Comparison of ENCODE assay signal across 23 cellular contexts in the genomic region with DNA sequence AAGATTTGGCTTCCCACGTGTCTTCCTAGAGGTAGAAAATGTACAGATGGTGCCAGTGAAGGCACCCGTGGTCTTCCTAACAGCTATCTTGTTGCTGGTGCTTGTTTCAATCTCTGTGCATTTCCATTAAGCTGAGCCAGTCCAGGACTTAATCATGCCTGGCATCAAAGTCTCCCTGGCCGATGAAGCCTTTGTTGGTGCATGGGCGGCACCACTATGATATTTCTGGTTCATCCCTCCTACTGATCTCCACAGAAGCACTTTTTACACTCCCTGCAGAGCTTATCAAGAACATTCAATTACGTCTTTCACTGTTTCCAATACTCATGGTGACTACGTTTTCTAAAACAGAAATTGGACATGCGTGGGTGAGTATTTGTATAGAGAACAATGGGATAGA.
"Had no signal": no experiment of that assay in that cellular context is flagged by ENCODE, and none has a peak within 500 bp of the region (broad histone marks: within the 10 kb centered on the region; RNA-seq: fewer than 3 reads in every experiment).

No MANE protein-coding gene starts in this region.

- H3K4me1 Mint-ChIP-seq: central memory CD8-positive, alpha-beta T cell; immature natural killer cell; natural killer cell; stimulated activated memory B cell treated with anti-CD40 and anti-IgM and Interleukin-4, amounts not matched to agents 10 μg/mL and 1 μg/mL and 100 μg/mL, for 72 hours had no signal

- H3K4me3 Mint-ChIP-seq: central memory CD8-positive, alpha-beta T cell; effector memory CD8-positive, alpha-beta T cell; immature natural killer cell; natural killer cell; stimulated activated memory B cell treated with anti-CD40 and anti-IgM and Interleukin-4, amounts not matched to agents 10 μg/mL and 1 μg/mL and 100 μg/mL, for 72 hours had no signal

- H3K36me3 ChIP-seq: esophagus squamous epithelium, lower lobe of right lung, pancreas, right atrium auricular region, suprapubic skin, tibial artery, upper lobe of left lung had no signal

- H3K4me1 ChIP-seq: esophagus squamous epithelium, lower lobe of right lung, pancreas, right atrium auricular region, suprapubic skin, tibial artery, upper lobe of left lung had no signal

- H3K9me3 ChIP-seq: pancreas, right atrium auricular region, suprapubic skin, tibial artery had no signal

- H3K36me3 Mint-ChIP-seq: stimulated activated memory B cell treated with anti-CD40 and anti-IgM and Interleukin-4, amounts not matched to agents 10 μg/mL and 1 μg/mL and 100 μg/mL, for 72 hours had no signal

- H3K4me3 ChIP-seq: coronary artery, esophagus squamous epithelium, lower lobe of right lung, pancreas, right atrium auricular region, smooth muscle cell, suprapubic skin, tibial artery, upper lobe of left lung had no signal

- DNase-seq: dermis blood vessel endothelial cell; effector memory CD8-positive, alpha-beta T cell; erythroblast; esophagus squamous epithelium; foreskin melanocyte; immature natural killer cell; left ventricle myocardium superior; lower lobe of right lung; natural killer cell; pancreas; stimulated activated CD4-positive, alpha-beta T cell treated with anti-CD3 and anti-CD28 coated beads, Interleukin-12 subunit alpha, Interleukin-12 subunit beta, amount 100 ng/mL, for 4 hours; stimulated activated CD4-positive, alpha-beta T cell treated with anti-CD3 and anti-CD28 coated beads, Interleukin-1b, Interleukin-23, amount 100 ng/mL, for 48 hours; stimulated activated CD4-positive, alpha-beta T cell treated with anti-CD3 and anti-CD28 coated beads, Interleukin-4, amount 100 ng/mL, for 24 hours; stimulated activated naive CD8-positive, alpha-beta T cell treated with anti-CD3 and anti-CD28 coated beads, Interleukin-15, Interleukin-2, amounts not matched to agents 100 U/mL and 50 U/mL, for 24 hours; tibial artery; upper lobe of left lung had no signal

- H3K27me3 ChIP-seq: esophagus squamous epithelium, pancreas, right atrium auricular region, tibial artery, upper lobe of left lung had no signal

- H3K27ac ChIP-seq: coronary artery, esophagus squamous epithelium, lower lobe of right lung, pancreas, right atrium auricular region, suprapubic skin, tibial artery, upper lobe of left lung had no signal

- H3K27ac Mint-ChIP-seq: effector memory CD8-positive, alpha-beta T cell; immature natural killer cell; natural killer cell; progenitor cell of endocrine pancreas; stimulated activated memory B cell treated with anti-CD40 and anti-IgM and Interleukin-4, amounts not matched to agents 10 μg/mL and 1 μg/mL and 100 μg/mL, for 72 hours had no signal
